Comparison of ENCODE assay signal across 1 cellular context in the genomic region with DNA sequence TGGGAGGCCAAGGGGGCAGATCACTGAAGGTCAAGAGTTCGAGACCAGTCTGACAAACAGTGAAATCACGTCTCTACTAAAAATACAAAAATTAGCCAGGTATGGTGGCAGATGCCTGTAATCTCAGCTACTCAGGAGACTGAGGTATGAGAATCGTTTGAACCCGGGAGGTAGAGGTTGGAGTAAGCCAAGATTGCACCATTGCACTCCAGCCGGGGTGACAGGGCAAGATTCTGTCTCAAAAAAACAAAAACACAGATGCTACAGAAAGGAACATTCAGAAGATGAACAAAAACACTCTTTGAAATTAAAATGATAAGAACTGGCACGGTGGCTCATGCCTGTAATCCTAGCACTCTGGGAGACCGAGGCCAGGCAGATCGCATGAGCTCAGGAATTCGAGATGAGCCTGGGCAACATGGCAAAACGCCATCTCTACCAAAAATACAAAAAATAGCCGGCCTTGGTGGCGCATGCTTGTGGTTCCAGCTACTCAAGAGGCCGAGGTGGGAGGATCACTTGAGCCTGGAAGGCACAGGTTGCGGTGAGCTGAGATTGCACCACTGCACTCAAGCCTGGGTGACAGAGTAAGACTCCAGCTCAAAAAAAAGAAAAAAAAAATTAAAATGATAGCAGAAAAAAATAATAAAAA.
TF ChIP-seq lines count a peak whose summit lies in the region.

No MANE protein-coding gene starts in this region.

TF ChIP-seq in HepG2, 621 proteins besides CTCF, POLR2A, EP300 and RAD21:
- TF ChIP-seq ZNF460 (CRISPR knock-in tag; IDR thresholded peaks at IDR 0.05; ENCODE audit: borderline replicate concordance) (peak; percentile 44; the same call in 1 of the 2 replicates), CHCHD3 (CRISPR knock-in tag; IDR thresholded peaks at IDR 0.05) (no peak)
